Comparison of ENCODE assay signal across 15 cellular contexts in genomic region chr13:50592412-50593145, GRCh38.
A peak's percentile ranks its signal among the peaks of the same experiment; 100 is the strongest.
DNase-seq lines count a peak whose midpoint lies in the region; ATAC-seq, FAIRE-seq and TF ChIP-seq lines count a peak whose summit lies in the region.
"Had no signal": no experiment of that assay in that cellular context is flagged by ENCODE, and none has a peak within 500 bp of the region (broad histone marks: within the 10 kb centered on the region; RNA-seq: fewer than 3 reads in every experiment).

No MANE protein-coding gene starts in this region.

- H2AFZ ChIP-seq in Karpas-422 (ENCODE audit: low read length) = no peak overlapping the region
- H2AFZ ChIP-seq in astrocyte (ENCODE audit: low read depth, low read length) = no peak overlapping the region

- H3K9me3 ChIP-seq in BLaER1 = no peaks in the 10 kb centered on the region
- H3K9me3 ChIP-seq in Karpas-422 (ENCODE audit: low read length) = no peaks in the 10 kb centered on the region
- no peaks in the 10 kb centered on the region for H3K9me3 ChIP-seq in astrocyte (ENCODE audit: insufficient read depth, low read depth, low read length)
- H3K9me3 ChIP-seq: heart left ventricle, SJCRH30, tibial artery had no signal

- no peak overlapping the region for H3K9ac ChIP-seq in BLaER1
- H3K9ac ChIP-seq in Karpas-422 (ENCODE audit: low read length) = no peak overlapping the region
- H3K9ac ChIP-seq in astrocyte (ENCODE audit: low read length) = peak overlapping the region; percentile 23

- H4K20me1 ChIP-seq in BLaER1 = no peaks in the 10 kb centered on the region
- no peaks in the 10 kb centered on the region for H4K20me1 ChIP-seq in Karpas-422 (ENCODE audit: insufficient read depth, low read depth, low read length)
- no peaks in the 10 kb centered on the region for H4K20me1 ChIP-seq in astrocyte (ENCODE audit: insufficient read depth, low read length)

- no peaks in the 10 kb centered on the region for H3K9me3 Mint-ChIP-seq in astrocyte (ENCODE audit: unreplicated experiment)

- H3K27me3 ChIP-seq in BLaER1 (no peaks in the 10 kb centered on the region), Karpas-422 (ENCODE audit: low read length) (peaks cover 4% of the 10 kb centered on the region; the same call in 1 of the 2 replicates), astrocyte (ENCODE audit: insufficient read depth, low read length) (no peaks in the 10 kb centered on the region)
- H3K27me3 ChIP-seq: heart left ventricle, SJCRH30, tibial artery had no signal

- H3K27ac ChIP-seq in BLaER1 (peak overlapping the region; percentile 67; the same call in 1 of the 2 replicates), Karpas-422 (ENCODE audit: low read length) (no peak overlapping the region), astrocyte (ENCODE audit: low read depth, low read length) (peak overlapping the region; percentile 74)
- H3K27ac ChIP-seq: coronary artery, heart left ventricle, SJCRH30, tibial artery had no signal

- H3K4me1 ChIP-seq in BLaER1 = peaks cover 98% of the 10 kb centered on the region
- H3K4me1 ChIP-seq in Karpas-422 (ENCODE audit: low read length) = peaks cover 63% of the 10 kb centered on the region
- H3K4me1 ChIP-seq in astrocyte (ENCODE audit: insufficient read depth, low read length) = peaks cover 50% of the 10 kb centered on the region
- H3K4me1 ChIP-seq: tibial artery had no signal

- peak; percentile 43 for FAIRE-seq in astrocyte (lab: Jason Lieb, UNC)

- no peaks in the 10 kb centered on the region for H3K9me2 ChIP-seq in Karpas-422 (replicated peaks; ENCODE audit: insufficient read depth, low read length)

- H3K4me1 Mint-ChIP-seq in astrocyte (ENCODE audit: low read depth, unreplicated experiment) = peaks cover 59% of the 10 kb centered on the region

- H3K36me3 Mint-ChIP-seq in astrocyte (ENCODE audit: low read depth, unreplicated experiment) = no peaks in the 10 kb centered on the region

- H3K79me2 ChIP-seq in Karpas-422 (ENCODE audit: low read length) = no peaks in the 10 kb centered on the region
- H3K79me2 ChIP-seq in astrocyte (ENCODE audit: insufficient read depth, low read length) = no peaks in the 10 kb centered on the region

- H3K27ac Mint-ChIP-seq in astrocyte (ENCODE audit: unreplicated experiment) = peak overlapping the region; percentile 93

- H3K4me2 ChIP-seq in BLaER1 (peak overlapping the region; percentile 78), Karpas-422 (ENCODE audit: low read depth, low read length, poor library complexity, severe bottlenecking) (peak overlapping the region; percentile 71), astrocyte (ENCODE audit: low read length) (peak overlapping the region; percentile 38)

- peaks cover 12% of the 10 kb centered on the region for H3K27me3 Mint-ChIP-seq in astrocyte (ENCODE audit: low read depth, unreplicated experiment)

- ATAC-seq in omental fat pad (ENCODE audit: low FRiP score) = no peak
- ATAC-seq in GM18517 (IDR thresholded peaks at IDR 0.05; ENCODE audit: unreplicated experiment) = no peak
- ATAC-seq: heart left ventricle had no signal

- H3K36me3 ChIP-seq in BLaER1 = no peaks in the 10 kb centered on the region
- no peaks in the 10 kb centered on the region for H3K36me3 ChIP-seq in Karpas-422 (ENCODE audit: insufficient read depth, low read length)
- H3K36me3 ChIP-seq in astrocyte (ENCODE audit: insufficient read depth, low read length) = no peaks in the 10 kb centered on the region
- H3K36me3 ChIP-seq: heart left ventricle, SJCRH30, tibial artery had no signal

- no peak for TF ChIP-seq CTCF in astrocyte (IDR thresholded peaks at IDR 0.05; ENCODE audit: insufficient read depth, low read depth, low read length)
- no peak for TF ChIP-seq CTCF in omental fat pad (IDR thresholded peaks at IDR 0.05)

- peak overlapping the region; percentile 47 for H3K4me3 Mint-ChIP-seq in astrocyte (ENCODE audit: unreplicated experiment)

- DNase-seq in Karpas-422 (no peak), astrocyte (ENCODE audit: low read depth) (peak; percentile 91), kidney glomerular epithelial cell (lab: John Stamatoyannopoulos, UW) (peak; percentile 69), NCI-H524 treated with DMSO at 0.1 percent for 48 hours (lab: John Stamatoyannopoulos, UW) (no peak), hepatic stellate cell (ENCODE audit: low spot score) (no peak), omental fat pad (ENCODE audit: low spot score) (no peak)
- DNase-seq: activated CD4-positive, alpha-beta T cell treated with anti-CD3 and anti-CD28 coated beads for 4 hours; heart left ventricle; MM.1S; NCI-H345; tibial artery had no signal

- H3K4me3 ChIP-seq in BLaER1 = no peak overlapping the region
- H3K4me3 ChIP-seq in Karpas-422 (ENCODE audit: low read length) = no peak overlapping the region
- no peak overlapping the region for H3K4me3 ChIP-seq in astrocyte (ENCODE audit: insufficient read depth, low read depth, low read length)
- H3K4me3 ChIP-seq: coronary artery, heart left ventricle, SJCRH30, tibial artery had no signal

Comparison
In these comparisons a context has a peak if more than half of its experiments do, and no peak if none do; other contexts are left out.
1. DNase-seq: peak in astrocyte (single experiment) and kidney glomerular epithelial cell (single experiment); none in Karpas-422 (single experiment), NCI-H524 treated with DMSO at 0.1 percent for 48 hours (single experiment), hepatic stellate cell (single experiment) and omental fat pad (single experiment).
2. Peak in every context shown above with its lines, with median percentiles within 50 percentile points of each other: H3K4me2 ChIP-seq.